In genomic region chr4:1793940-1794808, GRCh38 we compare ENCODE assay signal across 9 cellular contexts. TPM values are rescaled to one million over a fixed set of nuclear protein-coding genes. Genes with fewer than 3 reads are reported as not detected.
DNase-seq lines count a peak whose midpoint lies in the region; ATAC-seq and TF ChIP-seq lines count a peak whose summit lies in the region.
"Had no signal": no experiment of that assay in that cellular context is flagged by ENCODE, and none has a peak within 500 bp of the region (broad histone marks: within the 10 kb centered on the region; RNA-seq: fewer than 3 reads in every experiment).

No MANE protein-coding gene starts in this region.

- H3K4me3 Mint-ChIP-seq in nephron progenitor cell = peak overlapping the region; percentile 72

- H3K9me1 ChIP-seq in IMR-90 (ENCODE audit: insufficient read depth, low read length) = no peaks in the 10 kb centered on the region

- H3K4me1 Mint-ChIP-seq in nephron progenitor cell = peaks cover 11% of the 10 kb centered on the region

- intact Hi-C loops in IMR-90 (cut with micrococcal nuclease) = no loop called here

- CTCF ChIA-PET in BJ (lab: Yijun Ruan, JAX) = interaction anchor here (1.2 to 1.9 kb wide), 4 partner anchors 15 to 101 kb away, joined by 3 to 14 read pairs (median 6); no protein-coding TSS in a partner anchor
- CTCF ChIA-PET in IMR-90 (lab: Yijun Ruan, JAX) = interaction anchor here (0.6 kb wide), 1 partner anchor 70 kb away, joined by 4 read pairs; no protein-coding TSS in a partner anchor

- POLR2A ChIA-PET in BJ (lab: Charles Lee) (no interaction called here), IMR-90 (lab: Charles Lee; ENCODE audit: unreplicated experiment) (no interaction called here)

- no peak overlapping the region for H3K4ac ChIP-seq in IMR-90 (ENCODE audit: low read depth, low read length)

- no peaks in the 10 kb centered on the region for H3K36me3 Mint-ChIP-seq in nephron progenitor cell (ENCODE audit: low read depth)

- peaks cover 55% of the 10 kb centered on the region for H3K27me3 Mint-ChIP-seq in nephron progenitor cell (ENCODE audit: low read depth, poor library complexity)

- H3K14ac ChIP-seq in IMR-90 (replicated peaks; ENCODE audit: low read depth, low read length) = no peak overlapping the region

- no peak overlapping the region for H3K56ac ChIP-seq in IMR-90 (ENCODE audit: extremely low read depth, insufficient read depth, low read length)

- TF ChIP-seq RAD21 in IMR-90 (IDR thresholded peaks at IDR 0.05; ENCODE audit: low read length) = no peak

- H2BK20ac ChIP-seq in IMR-90 (ENCODE audit: low read depth, low read length) = no peak overlapping the region

- no peak overlapping the region for H3K18ac ChIP-seq in IMR-90 (ENCODE audit: low read depth, low read length)

- TF ChIP-seq POLR2A in IMR-90 (IDR thresholded peaks at IDR 0.05; ENCODE audit: low read depth, low read length) = no peak

- no peak overlapping the region for H3K9ac ChIP-seq in IMR-90 (ENCODE audit: low read depth, low read length)

- BruUV-seq in IMR-90 (replicated peaks; lab: Mats Ljungman, UMichigan) = no TSS peak

- no peak overlapping the region for H2AK5ac ChIP-seq in IMR-90 (ENCODE audit: low read depth, low read length)

- H2AFZ ChIP-seq in IMR-90 (replicated peaks; ENCODE audit: low read length, poor library complexity) = peak overlapping the region; percentile 40

- TF ChIP-seq CTCF in BJ (IDR thresholded peaks at IDR 0.05; ENCODE audit: insufficient read depth, low read depth, low read length) (no peak), IMR-90 (conservative IDR thresholded peaks at IDR 0.05; ENCODE audit: low read depth, low read length) (no peak), nephron progenitor cell (IDR thresholded peaks at IDR 0.05) (no peak)

- WGBS in IMR-90 (ENCODE audit: extremely low coverage in 2 of 2, insufficient read length in 1 of 2), 2 experiments = 1% methylated on average over 50 of the region's 101 CpGs; no CpG with 5 or more reads in 1 of the 2 experiments

- no peak overlapping the region for H2BK120ac ChIP-seq in IMR-90 (ENCODE audit: low read depth, low read length)

- peaks cover 2% of the 10 kb centered on the region; the same call in 1 of the 2 replicates for H3K4me1 ChIP-seq in IMR-90 (ENCODE audit: control insufficient read depth, insufficient read depth, low read length)

- no peak overlapping the region for H3K23ac ChIP-seq in IMR-90 (ENCODE audit: low read depth, low read length)

- ATAC-seq in IMR-90 (ENCODE audit: low read depth) = peak; percentile 9; the same call in 1 of the 2 replicates

- H4K20me1 ChIP-seq in IMR-90 (ENCODE audit: insufficient read depth, low read length) = peaks cover 6% of the 10 kb centered on the region; the same call in 1 of the 2 replicates

- H3K27me3 ChIP-seq in BJ (ENCODE audit: control insufficient read depth, insufficient read depth, low read length) (peaks cover 17% of the 10 kb centered on the region), IMR-90 (ENCODE audit: control insufficient read depth, insufficient read depth, low read length) (peaks cover 54% of the 10 kb centered on the region)

- H2BK15ac ChIP-seq in IMR-90 (ENCODE audit: low read depth, low read length) = no peak overlapping the region

- H3K9me3 Mint-ChIP-seq in nephron progenitor cell = no peaks in the 10 kb centered on the region

- H2AK9ac ChIP-seq in IMR-90 (replicated peaks; ENCODE audit: low read depth, low read length, poor library complexity) = peak overlapping the region; percentile 0

- DNase-seq in BJ (ENCODE audit: low read depth) (no peak), IMR-90 (no peak), dermis blood vessel endothelial cell (peak; percentile 32), nephron progenitor cell (peak; percentile 51), NK-92 (lab: John Stamatoyannopoulos, UW; ENCODE audit: unreplicated experiment) (no peak), GOT3 (lab: John Stamatoyannopoulos, UW) (no peak), T1000 (lab: John Stamatoyannopoulos, UW) (no peak)
- DNase-seq in stimulated activated naive CD4-positive, alpha-beta T cell treated with Interleukin-2 at 50 U/mL for 16 hours (lab: John Stamatoyannopoulos, UW) = no peak
- DNase-seq: NCI-H2081 had no signal

- no peak overlapping the region for H4K8ac ChIP-seq in IMR-90 (ENCODE audit: low read depth in 2 of 2, low read length in 2 of 2)

- no peak overlapping the region for H3K27ac Mint-ChIP-seq in nephron progenitor cell

- no peak overlapping the region for H2BK5ac ChIP-seq in IMR-90 (ENCODE audit: low read depth, low read length, poor library complexity, severe bottlenecking)

- peak overlapping the region; percentile 36 for H3K4me3 ChIP-seq in BJ (ENCODE audit: low read depth, low read length)
- peak overlapping the region; percentile 32 for H3K4me3 ChIP-seq in IMR-90 (ENCODE audit: insufficient read depth, low read depth, low read length)

- H3K79me1 ChIP-seq in IMR-90 (ENCODE audit: low read depth in 1 of 2, low read length in 2 of 2) = no peaks in the 10 kb centered on the region

- H3K27ac ChIP-seq in IMR-90 (ENCODE audit: insufficient read depth, low read length) = no peak overlapping the region

- H3K4me2 ChIP-seq in IMR-90 (ENCODE audit: low read depth, low read length) = peak overlapping the region; percentile 20

- H3K9me3 ChIP-seq in IMR-90 (ENCODE audit: control insufficient read depth, insufficient read depth, low read length) = no peaks in the 10 kb centered on the region

- no peak overlapping the region for H4K5ac ChIP-seq in IMR-90 (ENCODE audit: low read depth, low read length)

- no peaks in the 10 kb centered on the region for H3K36me3 ChIP-seq in BJ (ENCODE audit: control insufficient read depth, insufficient read depth, low read length)
- H3K36me3 ChIP-seq in IMR-90 (ENCODE audit: control insufficient read depth, insufficient read depth, low read length) = no peaks in the 10 kb centered on the region

- dilution Hi-C loops in IMR-90 (cut with HindIII; ENCODE audit: low sequenced_read_pairs, unreplicated experiment) = no loop called here

- H4K91ac ChIP-seq in IMR-90 (ENCODE audit: insufficient read depth, low read depth, low read length) = no peak overlapping the region

- in situ Hi-C loops in IMR-90 (cut with MboI; ENCODE audit: low sequenced_read_pairs) = no loop called here

TF ChIP-seq in IMR-90, 13 proteins besides CTCF, POLR2A, EP300 and RAD21:
- TF ChIP-seq MAZ (IDR thresholded peaks at IDR 0.05; ENCODE audit: borderline replicate concordance, low read depth, low read length) = no peak
- no peak for TF ChIP-seq NFE2L2 (IDR thresholded peaks at IDR 0.05; ENCODE audit: low read depth, low read length)
- TF ChIP-seq CEBPB (IDR thresholded peaks at IDR 0.05; ENCODE audit: low read depth, low read length) = no peak
- TF ChIP-seq FOS (IDR thresholded peaks at IDR 0.05; ENCODE audit: low read depth, low read length) = no peak
- no peak for TF ChIP-seq USF2 (IDR thresholded peaks at IDR 0.05; ENCODE audit: low read depth, low read length)
- TF ChIP-seq CHD1 (IDR thresholded peaks at IDR 0.05; ENCODE audit: low read depth, low read length) = no peak
- TF ChIP-seq MXI1 (IDR thresholded peaks at IDR 0.05; ENCODE audit: borderline replicate concordance, low read depth, low read length) = no peak
- no peak for TF ChIP-seq MAFK (IDR thresholded peaks at IDR 0.05; ENCODE audit: low read depth, low read length)
- TF ChIP-seq RFX5 (IDR thresholded peaks at IDR 0.05; ENCODE audit: low read depth, low read length) = no peak

RNA-seq across cellular contexts. Expression of gene FGFR3, which starts 1.1 kb away (rescaled TPM):
- polyA plus RNA-seq in BJ (2011; rRNA removed) (0.58 and 1.0 TPM in 2 replicates), IMR-90 (2012; rRNA removed) (0.67 and 0.93 TPM in 2 replicates)
- polyA minus RNA-seq in BJ (2011; rRNA and poly(A)+ RNA removed) = 0.38 and 0.46 TPM in 2 replicates
- total RNA-seq in IMR-90 (2012; rRNA removed) (0.18 and 0.28 TPM in 2 replicates), dermis blood vessel endothelial cell (1.1 and 1.4 TPM in 2 replicates)
- 0.34 and 0.74 TPM in 2 replicates for polyA plus RNA-seq in IMR-90 (2012; cell fraction: cytosol; rRNA removed)
- 0.93 and 4.6 TPM in 2 replicates for polyA plus RNA-seq in IMR-90 (2012; cell fraction: nucleus; rRNA removed; ENCODE audit: low replicate concordance)

Comparison
In these comparisons a context has a peak if more than half of its experiments do, and no peak if none do; other contexts are left out.
1. DNase-seq: peak in dermis blood vessel endothelial cell (single experiment) and nephron progenitor cell (single experiment); none in BJ (single experiment), IMR-90 (single experiment), NK-92 (single experiment), GOT3 (single experiment), T1000 (single experiment) and stimulated activated naive CD4-positive, alpha-beta T cell treated with Interleukin-2 at 50 U/mL for 16 hours (single experiment).